In genomic region chr21:33268736-33269441, GRCh38 we compare ENCODE assay signal across 8 cellular contexts. TPM values are rescaled to one million over a fixed set of nuclear protein-coding genes. Genes with fewer than 3 reads are reported as not detected.
A peak's percentile ranks its signal among the peaks of the same experiment; 100 is the strongest.
DNase-seq lines count a peak whose midpoint lies in the region; ATAC-seq and TF ChIP-seq lines count a peak whose summit lies in the region.

No MANE protein-coding gene starts in this region.

- peaks cover 42% of the 10 kb centered on the region for H3K4me1 Mint-ChIP-seq in T-helper 1 cell treated with Interleukin-12 subunit alpha and Interleukin-12 subunit beta and Interleukin-4 antibody, amounts not matched to agents 30 μg/mL and 1 μg/mL, for 36 hours (ENCODE audit: low read depth)
- H3K4me1 Mint-ChIP-seq in endodermal cell (peaks cover 10% of the 10 kb centered on the region), neural progenitor cell (peaks cover 19% of the 10 kb centered on the region)

- H3K9me3 ChIP-seq in DOHH2 (ENCODE audit: control insufficient read depth, insufficient read depth, low read length) (no peaks in the 10 kb centered on the region), endodermal cell (ENCODE audit: control insufficient read depth, low read length) (no peaks in the 10 kb centered on the region), stomach (no peaks in the 10 kb centered on the region), neural progenitor cell (ENCODE audit: low read depth) (no peaks in the 10 kb centered on the region)

- no peak for TF ChIP-seq POLR2A in stomach (IDR thresholded peaks at IDR 0.05)

- intact Hi-C loops in stomach (cut with DNase I; ENCODE audit: low total_unique reads): no loop called here

- H4K20me1 ChIP-seq in DOHH2 (ENCODE audit: control insufficient read depth, insufficient read depth, low read depth, low read length) (no peaks in the 10 kb centered on the region), neural progenitor cell (ENCODE audit: low read depth) (peaks cover 14% of the 10 kb centered on the region)

- H3F3A ChIP-seq in DOHH2 (ENCODE audit: control insufficient read depth, insufficient read depth) (peaks cover 22% of the 10 kb centered on the region), neural progenitor cell (ENCODE audit: low read depth) (peaks cover 22% of the 10 kb centered on the region)

- TF ChIP-seq CTCF in DOHH2 (IDR thresholded peaks at IDR 0.05; ENCODE audit: low read depth, low read length, poor library complexity, severe bottlenecking) (peak; percentile 40), endodermal cell (conservative IDR thresholded peaks at IDR 0.05) (no peak), stomach (IDR thresholded peaks at IDR 0.05) (peak in 1 of 7 experiments; percentile 29), neural progenitor cell (IDR thresholded peaks at IDR 0.05) (no peak)

- H3K27ac Mint-ChIP-seq in T-helper 1 cell treated with Interleukin-12 subunit alpha and Interleukin-12 subunit beta and Interleukin-4 antibody, amounts not matched to agents 30 μg/mL and 1 μg/mL, for 36 hours: no peak overlapping the region
- no peak overlapping the region for H3K27ac Mint-ChIP-seq in endodermal cell
- no peak overlapping the region for H3K27ac Mint-ChIP-seq in neural progenitor cell

- TF ChIP-seq EP300 in stomach (IDR thresholded peaks at IDR 0.05): no peak

- no peaks in the 10 kb centered on the region for H3K9me3 Mint-ChIP-seq in T-helper 1 cell treated with Interleukin-12 subunit alpha and Interleukin-12 subunit beta and Interleukin-4 antibody, amounts not matched to agents 30 μg/mL and 1 μg/mL, for 36 hours
- no peaks in the 10 kb centered on the region for H3K9me3 Mint-ChIP-seq in endodermal cell
- H3K9me3 Mint-ChIP-seq in neural progenitor cell: no peaks in the 10 kb centered on the region

- H3K9me2 ChIP-seq in DOHH2 (replicated peaks; ENCODE audit: control insufficient read depth, low read length): no peaks in the 10 kb centered on the region

- no peaks in the 10 kb centered on the region for H3K27me3 ChIP-seq in DOHH2 (ENCODE audit: control insufficient read depth, low read length)
- no peaks in the 10 kb centered on the region for H3K27me3 ChIP-seq in endodermal cell (ENCODE audit: control insufficient read depth, insufficient read depth, low read length, poor library complexity, severe bottlenecking)
- H3K27me3 ChIP-seq in stomach: no peaks in the 10 kb centered on the region
- peaks cover 20% of the 10 kb centered on the region for H3K27me3 ChIP-seq in neural progenitor cell

- H3K4me1 ChIP-seq in DOHH2 (ENCODE audit: control insufficient read depth, low read length) (peaks cover 52% of the 10 kb centered on the region), endodermal cell (ENCODE audit: control insufficient read depth, insufficient read depth, low read length) (no peaks in the 10 kb centered on the region), stomach (peaks cover 39 to 77% (median 42%) of the 10 kb centered on the region in 4 donors), neural progenitor cell (peaks cover 4% of the 10 kb centered on the region)

- H3K36me3 ChIP-seq in DOHH2 (ENCODE audit: control insufficient read depth, low read length) (peaks cover 60% of the 10 kb centered on the region), endodermal cell (ENCODE audit: control insufficient read depth, insufficient read depth, low read length) (no peaks in the 10 kb centered on the region), stomach (peaks cover 0 to 55% (median 45%) of the 10 kb centered on the region in 4 donors), neural progenitor cell (no peaks in the 10 kb centered on the region)

- peak overlapping the region; percentile 50 for H3K4me3 Mint-ChIP-seq in T-helper 1 cell treated with Interleukin-12 subunit alpha and Interleukin-12 subunit beta and Interleukin-4 antibody, amounts not matched to agents 30 μg/mL and 1 μg/mL, for 36 hours
- H3K4me3 Mint-ChIP-seq in endodermal cell: no peak overlapping the region
- H3K4me3 Mint-ChIP-seq in neural progenitor cell: no peak overlapping the region

- no peak overlapping the region for H2AFZ ChIP-seq in neural progenitor cell (replicated peaks)

- H3K4me3 ChIP-seq in DOHH2 (ENCODE audit: low read length) (peak overlapping the region; percentile 82), endodermal cell (ENCODE audit: low read length) (no peak overlapping the region), stomach (no peak overlapping the region), neural progenitor cell (no peak overlapping the region)

- H3K4me2 ChIP-seq in DOHH2 (ENCODE audit: low read length) (peak overlapping the region; percentile 97), neural progenitor cell (no peak overlapping the region)

- H3K27ac ChIP-seq in DOHH2 (ENCODE audit: low read depth, low read length): peak overlapping the region; percentile 65
- H3K27ac ChIP-seq in endodermal cell (ENCODE audit: low read depth, low read length): no peak overlapping the region
- peak overlapping the region; percentile 60 to 96 (median 92) for H3K27ac ChIP-seq in stomach
- no peak overlapping the region for H3K27ac ChIP-seq in neural progenitor cell

- H3K9ac ChIP-seq in endodermal cell (ENCODE audit: extremely low read depth, low read length, poor library complexity, severe bottlenecking) (no peak overlapping the region), neural progenitor cell (no peak overlapping the region)

- 91 to 97% methylated on average over 9 to 12 of the region's 12 CpGs for WGBS in endodermal cell (ENCODE audit: insufficient coverage in 1 of 2, insufficient read length in 1 of 2), 2 experiments
- 35 to 63% (median 47%) methylated on average over 12 of the region's 12 CpGs for WGBS in stomach, 5 donors

- peaks cover 51% of the 10 kb centered on the region for H3K36me3 Mint-ChIP-seq in T-helper 1 cell treated with Interleukin-12 subunit alpha and Interleukin-12 subunit beta and Interleukin-4 antibody, amounts not matched to agents 30 μg/mL and 1 μg/mL, for 36 hours (ENCODE audit: low read depth)
- peaks cover 7% of the 10 kb centered on the region for H3K36me3 Mint-ChIP-seq in endodermal cell (ENCODE audit: low read depth)
- peaks cover 14% of the 10 kb centered on the region for H3K36me3 Mint-ChIP-seq in neural progenitor cell

- no peaks in the 10 kb centered on the region for H3K27me3 Mint-ChIP-seq in T-helper 1 cell treated with Interleukin-12 subunit alpha and Interleukin-12 subunit beta and Interleukin-4 antibody, amounts not matched to agents 30 μg/mL and 1 μg/mL, for 36 hours (ENCODE audit: low read depth)
- H3K27me3 Mint-ChIP-seq in endodermal cell (ENCODE audit: insufficient read depth) (peaks cover 12% of the 10 kb centered on the region), neural progenitor cell (ENCODE audit: insufficient read depth, low read depth) (peaks cover 13% of the 10 kb centered on the region)

- peak; percentile 59 for ATAC-seq in GM21360 (IDR thresholded peaks at IDR 0.05; ENCODE audit: unreplicated experiment)
- peak; percentile 55 for ATAC-seq in HG03565 (IDR thresholded peaks at IDR 0.05; ENCODE audit: unreplicated experiment)

- H3K79me2 ChIP-seq in DOHH2 (ENCODE audit: control insufficient read depth, low read length) (peaks cover 52% of the 10 kb centered on the region), neural progenitor cell (ENCODE audit: low read depth) (no peaks in the 10 kb centered on the region)

- peak; percentile 40 for DNase-seq in endodermal cell
- DNase-seq in stomach: peak; percentile 99
- no peak for DNase-seq in hippocampal formation (lab: John Stamatoyannopoulos, UW)
- DNase-seq in neural progenitor cell (ENCODE audit: low spot score): no peak

RNA-seq across cellular contexts. Expression of gene IL10RB, which starts 2.7 kb away (rescaled TPM):
- total RNA-seq in endodermal cell (1 to 10 TPM; 4.1 to 5.3 TPM), stomach (10 to 100 TPM in 4 of 5 donors, not detected in 1; 10.3 to 55.3 (median 40.0) TPM), neural progenitor cell (ENCODE audit: low replicate concordance) (3.1 and 5.6 TPM in 2 replicates)
- polyA plus RNA-seq in endodermal cell (2013, experiment 1 of 2): 11.6 TPM
- 8.9 TPM for polyA plus RNA-seq in endodermal cell (2013, experiment 2 of 2)
- 10 to 100 TPM; 12.7 to 18.8 (median 18.3) TPM for polyA plus RNA-seq in stomach

RNA-seq across cellular contexts. Expression of gene IFNAR2, which starts 39.2 kb away (rescaled TPM):
- 10 to 100 TPM; 14.1 to 27.7 TPM for total RNA-seq in endodermal cell
- polyA plus RNA-seq in endodermal cell (2013, experiment 1 of 2): 24.1 TPM
- 24.8 TPM for polyA plus RNA-seq in endodermal cell (2013, experiment 2 of 2)
- 10 to 100 TPM in 3 of 5 donors, 1 to 10 TPM in 1, not detected in 1; 8.2 to 22.5 (median 12.6) TPM for total RNA-seq in stomach
- 1 to 10 TPM; 7.5 to 9.2 (median 8.8) TPM for polyA plus RNA-seq in stomach
- 5.5 and 15.8 TPM in 2 replicates for total RNA-seq in neural progenitor cell (ENCODE audit: low replicate concordance)

RNA-seq across cellular contexts. Expression of gene IFNAR1, which starts 55.9 kb away (rescaled TPM):
- total RNA-seq in endodermal cell (10 to 100 TPM; 11.7 to 16.9 TPM), stomach (10 to 100 TPM in 3 of 5 donors, 1 to 10 TPM in 2; 2.6 to 34.5 (median 14.3) TPM), neural progenitor cell (ENCODE audit: low replicate concordance) (6.0 and 9.5 TPM in 2 replicates)
- polyA plus RNA-seq in endodermal cell (2013, experiment 1 of 2): 20.8 TPM
- 18.7 TPM for polyA plus RNA-seq in endodermal cell (2013, experiment 2 of 2)
- polyA plus RNA-seq in stomach: 10 to 100 TPM in 2 of 3 donors, 1 to 10 TPM in 1; 8.3 to 11.8 (median 10.6) TPM

Comparison
In these comparisons a context has a peak if more than half of its experiments do, and no peak if none do; other contexts are left out.
1. H3K27ac ChIP-seq: peak in DOHH2 (single experiment) and stomach (5 of 5); none in endodermal cell (single experiment) and neural progenitor cell (single experiment).
2. DNase-seq: peak in endodermal cell (single experiment) and stomach (single experiment); none in hippocampal formation (0 of 2) and neural progenitor cell (single experiment).